25 cellular contexts compared by ENCODE assay signal in genomic region chr7:134394046-134394445, GRCh38.
"Had no signal": no experiment of that assay in that cellular context is flagged by ENCODE, and none has a peak within 500 bp of the region (broad histone marks: within the 10 kb centered on the region; RNA-seq: fewer than 3 reads in every experiment).

No MANE protein-coding gene starts in this region.

- H3K36me3 ChIP-seq: brain microvascular endothelial cell had no signal

- H3K27ac ChIP-seq: brain microvascular endothelial cell, SK-N-MC had no signal

- DNase-seq: activated B cell treated with CpG ODN at 0.5 μM for 24 hours; activated CD4-positive, alpha-beta T cell treated with anti-CD3 and anti-CD28 coated beads for 1 hour; activated CD4-positive, alpha-beta T cell treated with anti-CD3 and anti-CD28 coated beads, Interleukin-2, amount 10 ng/mL, durations not matched to agents 24 days and 14 days; activated CD4-positive, alpha-beta T cell treated with anti-CD3 and anti-CD28 coated beads, Interleukin-2, amount 50 U/mL, for 48 hours; activated CD8-positive, alpha-beta memory T cell treated with anti-CD3 and anti-CD28 coated beads for 24 hours; activated effector memory CD4-positive, alpha-beta T cell treated with anti-CD3 and anti-CD28 coated beads, Interleukin-2, amount 50 U/mL, for 16 hours; activated naive CD4-positive, alpha-beta T cell treated with Interleukin-2 at 50 U/mL for 16 hours; activated T-cell treated with anti-CD3 and anti-CD28 coated beads, Interleukin-2, amount 50 U/mL, for 4 hours; amygdala; brain microvascular endothelial cell; cerebellar nuclear complex; MM.1S; NCI-H1105; NCI-H1436; NCI-H1694 treated with DMSO at 0.1 percent for 48 hours; NCI-H2029 treated with DMSO at 0.1 percent for 48 hours; NCI-H345; NCI-H510A; NCI-H526 treated with DMSO at 0.1 percent for 48 hours; NCI-H82; SIG-M5; T-cell; T-helper 2 cell; T1000 had no signal

- H3K27me3 ChIP-seq: brain microvascular endothelial cell had no signal

- H3K4me3 ChIP-seq: SK-N-MC had no signal

- ATAC-seq: activated T-cell treated with anti-CD3 and anti-CD28 coated beads, Interleukin-2, amount 50 U/mL, for 4 hours; T-cell had no signal
